In the genomic region with DNA sequence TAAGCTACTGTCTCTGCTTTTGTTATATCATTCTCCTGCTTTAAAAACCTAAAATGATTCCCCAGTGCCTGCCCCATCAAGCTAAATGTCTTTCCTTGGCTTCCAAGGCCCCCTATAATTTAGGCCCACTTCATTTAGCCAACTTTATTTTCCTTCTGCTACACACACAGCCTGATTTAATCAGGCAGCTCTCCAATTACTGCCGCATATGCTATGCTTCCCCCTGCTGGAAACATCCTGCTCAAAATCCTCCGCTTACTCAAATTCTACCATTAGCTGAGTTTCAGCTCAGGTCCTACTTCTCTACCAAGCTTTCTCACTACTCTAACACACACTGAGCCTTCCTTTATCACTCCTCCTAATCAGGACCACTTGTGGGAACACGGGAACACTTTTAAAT, we compare ENCODE assay signal across 8 cellular contexts. TPM values are rescaled to one million over a fixed set of nuclear protein-coding genes. Genes with fewer than 3 reads are reported as not detected.
A peak's percentile ranks its signal among the peaks of the same experiment; 100 is the strongest.
DNase-seq lines count a peak whose midpoint lies in the region; ATAC-seq, FAIRE-seq and TF ChIP-seq lines count a peak whose summit lies in the region.

No MANE protein-coding gene starts in this region.

- H3K27ac Mint-ChIP-seq in WTC11: peak overlapping the region; percentile 82

- TF ChIP-seq POLR2A in lower leg skin (IDR thresholded peaks at IDR 0.05): no peak

- no peaks in the 10 kb centered on the region for H3K9me3 ChIP-seq in kidney (ENCODE audit: control insufficient read depth in 1 of 2, low read length in 2 of 2)

- WGBS in lower leg skin, 2 donors: 34 to 45% methylated on average over 3 of the region's 3 CpGs

- DNase-seq in ELR (ENCODE audit: low read depth): peak; percentile 25
- peak; percentile 54 for DNase-seq in HT-29 (ENCODE audit: low spot score)
- peak; percentile 13 for DNase-seq in WTC11 (ENCODE audit: low spot score)
- no peak for DNase-seq in kidney
- no peak for DNase-seq in activated gamma-delta T cell treated with Interleukin-2 at 50 U/mL for 16 hours
- DNase-seq in omental fat pad (ENCODE audit: low spot score): no peak
- DNase-seq in lower leg skin (ENCODE audit: low spot score in 2 of 2): no peak

- H3K4me1 ChIP-seq in kidney (ENCODE audit: control insufficient read depth in 1 of 2, insufficient read depth in 1 of 2, low read depth in 1 of 2, low read length in 2 of 2): no peaks in the 10 kb centered on the region

- intact Hi-C loops in kidney (cut with DNase I): no loop called here
- intact Hi-C loops in lower leg skin (cut with DNase I; ENCODE audit: low total_unique reads): no loop called here

- FAIRE-seq in kidney (lab: Jason Lieb, UNC): no peak

- H3K9me3 Mint-ChIP-seq in WTC11: no peaks in the 10 kb centered on the region

- no peak overlapping the region for H3K27ac ChIP-seq in kidney (ENCODE audit: low read depth in 2 of 2, low read length in 2 of 2)

- H3K27me3 Mint-ChIP-seq in WTC11 (ENCODE audit: low read depth): no peaks in the 10 kb centered on the region

- ATAC-seq in WTC11 (peak; percentile 80), HG03521 (IDR thresholded peaks at IDR 0.05; ENCODE audit: unreplicated experiment) (no peak), omental fat pad (ENCODE audit: low FRiP score) (no peak)

- H3K36me3 ChIP-seq in kidney (ENCODE audit: control insufficient read depth in 1 of 2, insufficient read depth in 2 of 2, low read length in 2 of 2): peaks cover 2 to 10% of the 10 kb centered on the region in 2 donors

- TF ChIP-seq CTCF in WTC11 (IDR thresholded peaks at IDR 0.05) (no peak), kidney (IDR thresholded peaks at IDR 0.05; ENCODE audit: borderline replicate concordance, extremely low read depth, insufficient read depth) (peak; percentile 17), omental fat pad (IDR thresholded peaks at IDR 0.05) (no peak), lower leg skin (IDR thresholded peaks at IDR 0.05) (no peak)

- CTCF ChIA-PET in WTC11 (lab: Charles Lee): interaction anchor here (0.6 to 2.6 kb wide), 34 partner anchors 10 to 298 kb away, joined by 3 to 38 read pairs (median 5); a partner anchor contains a TSS

- H3K4me1 Mint-ChIP-seq in WTC11: peaks cover 5% of the 10 kb centered on the region

- H3K4me3 Mint-ChIP-seq in WTC11: no peak overlapping the region

- H3K36me3 Mint-ChIP-seq in WTC11: peaks cover 10% of the 10 kb centered on the region

- H3K9ac ChIP-seq in kidney (ENCODE audit: low read length in 2 of 2): no peak overlapping the region

- H3K4me3 ChIP-seq in kidney (ENCODE audit: low read length in 2 of 2) (no peak overlapping the region), lower leg skin (ENCODE audit: low read depth, poor library complexity, severe bottlenecking) (no peak overlapping the region)

- POLR2A ChIA-PET in WTC11 (lab: Charles Lee): interaction anchor here (0.7 to 0.9 kb wide), 2 partner anchors 16 to 109 kb away, joined by 3 to 4 read pairs; a partner anchor contains a TSS

TF ChIP-seq in WTC11, 78 proteins besides CTCF, POLR2A, EP300 and RAD21 (continues in another document):
- no peak for TF ChIP-seq ATF1 (CRISPR knock-in tag; IDR thresholded peaks at IDR 0.05)
- TF ChIP-seq, protein P1, sequence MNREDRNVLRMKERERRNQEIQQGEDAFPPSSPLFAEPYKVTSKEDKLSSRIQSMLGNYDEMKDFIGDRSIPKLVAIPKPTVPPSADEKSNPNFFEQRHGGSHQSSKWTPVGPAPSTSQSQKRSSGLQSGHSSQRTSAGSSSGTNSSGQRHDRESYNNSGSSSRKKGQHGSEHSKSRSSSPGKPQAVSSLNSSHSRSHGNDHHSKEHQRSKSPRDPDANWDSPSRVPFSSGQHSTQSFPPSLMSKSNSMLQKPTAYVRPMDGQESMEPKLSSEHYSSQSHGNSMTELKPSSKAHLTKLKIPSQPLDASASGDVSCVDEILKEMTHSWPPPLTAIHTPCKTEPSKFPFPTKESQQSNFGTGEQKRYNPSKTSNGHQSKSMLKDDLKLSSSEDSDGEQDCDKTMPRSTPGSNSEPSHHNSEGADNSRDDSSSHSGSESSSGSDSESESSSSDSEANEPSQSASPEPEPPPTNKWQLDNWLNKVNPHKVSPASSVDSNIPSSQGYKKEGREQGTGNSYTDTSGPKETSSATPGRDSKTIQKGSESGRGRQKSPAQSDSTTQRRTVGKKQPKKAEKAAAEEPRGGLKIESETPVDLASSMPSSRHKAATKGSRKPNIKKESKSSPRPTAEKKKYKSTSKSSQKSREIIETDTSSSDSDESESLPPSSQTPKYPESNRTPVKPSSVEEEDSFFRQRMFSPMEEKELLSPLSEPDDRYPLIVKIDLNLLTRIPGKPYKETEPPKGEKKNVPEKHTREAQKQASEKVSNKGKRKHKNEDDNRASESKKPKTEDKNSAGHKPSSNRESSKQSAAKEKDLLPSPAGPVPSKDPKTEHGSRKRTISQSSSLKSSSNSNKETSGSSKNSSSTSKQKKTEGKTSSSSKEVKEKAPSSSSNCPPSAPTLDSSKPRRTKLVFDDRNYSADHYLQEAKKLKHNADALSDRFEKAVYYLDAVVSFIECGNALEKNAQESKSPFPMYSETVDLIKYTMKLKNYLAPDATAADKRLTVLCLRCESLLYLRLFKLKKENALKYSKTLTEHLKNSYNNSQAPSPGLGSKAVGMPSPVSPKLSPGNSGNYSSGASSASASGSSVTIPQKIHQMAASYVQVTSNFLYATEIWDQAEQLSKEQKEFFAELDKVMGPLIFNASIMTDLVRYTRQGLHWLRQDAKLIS (CRISPR knock-in tag; IDR thresholded peaks at IDR 0.05; ENCODE audit: borderline replicate concordance): no peak
- TF ChIP-seq ZBTB21 (CRISPR knock-in tag; IDR thresholded peaks at IDR 0.05; ENCODE audit: borderline replicate concordance): no peak
- no peak for TF ChIP-seq RORB (CRISPR knock-in tag; IDR thresholded peaks at IDR 0.05)
- TF ChIP-seq ZNF121 (CRISPR knock-in tag; IDR thresholded peaks at IDR 0.05): no peak
- TF ChIP-seq, protein P2, sequence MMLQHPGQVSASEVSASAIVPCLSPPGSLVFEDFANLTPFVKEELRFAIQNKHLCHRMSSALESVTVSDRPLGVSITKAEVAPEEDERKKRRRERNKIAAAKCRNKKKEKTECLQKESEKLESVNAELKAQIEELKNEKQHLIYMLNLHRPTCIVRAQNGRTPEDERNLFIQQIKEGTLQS (CRISPR knock-in tag; conservative IDR thresholded peaks at IDR 0.05): no peak
- TF ChIP-seq, protein P3, sequence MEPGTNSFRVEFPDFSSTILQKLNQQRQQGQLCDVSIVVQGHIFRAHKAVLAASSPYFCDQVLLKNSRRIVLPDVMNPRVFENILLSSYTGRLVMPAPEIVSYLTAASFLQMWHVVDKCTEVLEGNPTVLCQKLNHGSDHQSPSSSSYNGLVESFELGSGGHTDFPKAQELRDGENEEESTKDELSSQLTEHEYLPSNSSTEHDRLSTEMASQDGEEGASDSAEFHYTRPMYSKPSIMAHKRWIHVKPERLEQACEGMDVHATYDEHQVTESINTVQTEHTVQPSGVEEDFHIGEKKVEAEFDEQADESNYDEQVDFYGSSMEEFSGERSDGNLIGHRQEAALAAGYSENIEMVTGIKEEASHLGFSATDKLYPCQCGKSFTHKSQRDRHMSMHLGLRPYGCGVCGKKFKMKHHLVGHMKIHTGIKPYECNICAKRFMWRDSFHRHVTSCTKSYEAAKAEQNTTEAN (CRISPR knock-in tag; IDR thresholded peaks at IDR 0.05): no peak
- TF ChIP-seq HMGA2 (CRISPR knock-in tag; IDR thresholded peaks at IDR 0.05): no peak
- TF ChIP-seq NFE2L1 (CRISPR knock-in tag; IDR thresholded peaks at IDR 0.05): no peak
- TF ChIP-seq, protein P4, sequence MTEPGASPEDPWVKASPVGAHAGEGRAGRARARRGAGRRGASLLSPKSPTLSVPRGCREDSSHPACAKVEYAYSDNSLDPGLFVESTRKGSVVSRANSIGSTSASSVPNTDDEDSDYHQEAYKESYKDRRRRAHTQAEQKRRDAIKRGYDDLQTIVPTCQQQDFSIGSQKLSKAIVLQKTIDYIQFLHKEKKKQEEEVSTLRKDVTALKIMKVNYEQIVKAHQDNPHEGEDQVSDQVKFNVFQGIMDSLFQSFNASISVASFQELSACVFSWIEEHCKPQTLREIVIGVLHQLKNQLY (CRISPR knock-in tag; IDR thresholded peaks at IDR 0.05): no peak
- TF ChIP-seq, protein P5, sequence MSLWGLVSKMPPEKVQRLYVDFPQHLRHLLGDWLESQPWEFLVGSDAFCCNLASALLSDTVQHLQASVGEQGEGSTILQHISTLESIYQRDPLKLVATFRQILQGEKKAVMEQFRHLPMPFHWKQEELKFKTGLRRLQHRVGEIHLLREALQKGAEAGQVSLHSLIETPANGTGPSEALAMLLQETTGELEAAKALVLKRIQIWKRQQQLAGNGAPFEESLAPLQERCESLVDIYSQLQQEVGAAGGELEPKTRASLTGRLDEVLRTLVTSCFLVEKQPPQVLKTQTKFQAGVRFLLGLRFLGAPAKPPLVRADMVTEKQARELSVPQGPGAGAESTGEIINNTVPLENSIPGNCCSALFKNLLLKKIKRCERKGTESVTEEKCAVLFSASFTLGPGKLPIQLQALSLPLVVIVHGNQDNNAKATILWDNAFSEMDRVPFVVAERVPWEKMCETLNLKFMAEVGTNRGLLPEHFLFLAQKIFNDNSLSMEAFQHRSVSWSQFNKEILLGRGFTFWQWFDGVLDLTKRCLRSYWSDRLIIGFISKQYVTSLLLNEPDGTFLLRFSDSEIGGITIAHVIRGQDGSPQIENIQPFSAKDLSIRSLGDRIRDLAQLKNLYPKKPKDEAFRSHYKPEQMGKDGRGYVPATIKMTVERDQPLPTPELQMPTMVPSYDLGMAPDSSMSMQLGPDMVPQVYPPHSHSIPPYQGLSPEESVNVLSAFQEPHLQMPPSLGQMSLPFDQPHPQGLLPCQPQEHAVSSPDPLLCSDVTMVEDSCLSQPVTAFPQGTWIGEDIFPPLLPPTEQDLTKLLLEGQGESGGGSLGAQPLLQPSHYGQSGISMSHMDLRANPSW (CRISPR knock-in tag; conservative IDR thresholded peaks at IDR 0.05; ENCODE audit: low read depth): no peak
- TF ChIP-seq, protein P6, sequence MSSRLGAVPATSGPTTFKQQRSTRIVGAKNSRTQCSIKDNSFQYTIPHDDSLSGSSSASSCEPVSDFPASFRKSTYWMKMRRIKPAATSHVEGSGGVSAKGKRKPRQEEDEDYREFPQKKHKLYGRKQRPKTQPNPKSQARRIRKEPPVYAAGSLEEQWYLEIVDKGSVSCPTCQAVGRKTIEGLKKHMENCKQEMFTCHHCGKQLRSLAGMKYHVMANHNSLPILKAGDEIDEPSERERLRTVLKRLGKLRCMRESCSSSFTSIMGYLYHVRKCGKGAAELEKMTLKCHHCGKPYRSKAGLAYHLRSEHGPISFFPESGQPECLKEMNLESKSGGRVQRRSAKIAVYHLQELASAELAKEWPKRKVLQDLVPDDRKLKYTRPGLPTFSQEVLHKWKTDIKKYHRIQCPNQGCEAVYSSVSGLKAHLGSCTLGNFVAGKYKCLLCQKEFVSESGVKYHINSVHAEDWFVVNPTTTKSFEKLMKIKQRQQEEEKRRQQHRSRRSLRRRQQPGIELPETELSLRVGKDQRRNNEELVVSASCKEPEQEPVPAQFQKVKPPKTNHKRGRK (CRISPR knock-in tag; IDR thresholded peaks at IDR 0.05; ENCODE audit: borderline replicate concordance): no peak

RNA-seq across cellular contexts. Expression of a gene that starts 17.0 kb away (rescaled TPM):
- total RNA-seq in HT-29 (2014; rRNA removed; shearing (Covaris generic)): 16.1 and 21.8 TPM in 2 replicates
- total RNA-seq in WTC11 (2021): 28.8 to 33.8 TPM (median 31.2 TPM) in 3 replicates
- total RNA-seq in kidney: 145 TPM
- 91.2 TPM for polyA plus RNA-seq in kidney (ENCODE audit: insufficient read depth, low read depth, low replicate concordance)
- 100 to 1,000 TPM; 111 to 123 (median 117) TPM for total RNA-seq in omental fat pad
- total RNA-seq in lower leg skin: 100 to 1,000 TPM in 3 of 4 donors, 10 to 100 TPM in 1; 90.1 to 154 (median 120) TPM

Comparison
In these comparisons a context has a peak if more than half of its experiments do, and no peak if none do; other contexts are left out.
1. DNase-seq: peak in ELR (single experiment), HT-29 (single experiment) and WTC11 (single experiment); none in kidney (single experiment), activated gamma-delta T cell treated with Interleukin-2 at 50 U/mL for 16 hours (single experiment), omental fat pad (single experiment) and lower leg skin (0 of 2).